In genomic region chr13:51958217-51958547, GRCh38 we compare ENCODE assay signal across 19 cellular contexts. TPM values are rescaled to one million over a fixed set of nuclear protein-coding genes. Genes with fewer than 3 reads are reported as not detected.
A peak's percentile ranks its signal among the peaks of the same experiment; 100 is the strongest.
DNase-seq lines count a peak whose midpoint lies in the region; ATAC-seq and TF ChIP-seq lines count a peak whose summit lies in the region.
"Had no signal": no experiment of that assay in that cellular context is flagged by ENCODE, and none has a peak within 500 bp of the region (broad histone marks: within the 10 kb centered on the region; RNA-seq: fewer than 3 reads in every experiment).

No MANE protein-coding gene starts in this region.

- peak overlapping the region; percentile 32 for H3K27ac Mint-ChIP-seq in activated CD8-positive, alpha-beta T cell treated with anti-CD3 and anti-CD28 coated beads, Interleukin-2, amount 10 ng/mL, durations not matched to agents 7 days and 5 days
- H3K27ac Mint-ChIP-seq in activated CD8-positive, alpha-beta T cell treated with anti-CD3 and anti-CD28 coated beads for 36 hours = no peak overlapping the region
- H3K27ac Mint-ChIP-seq in type B pancreatic cell = peak overlapping the region; percentile 77
- H3K27ac Mint-ChIP-seq in immature natural killer cell = no peak overlapping the region
- H3K27ac Mint-ChIP-seq: activated naive CD8-positive, alpha-beta T cell treated with anti-CD3 and anti-CD28 coated beads, Interleukin-2, amount 50 U/mL, for 24 hours; activated T-helper 2 cell treated with anti-CD3 and anti-CD28 coated beads, Interferon-gamma antibody, Interleukin-2, Interleukin-4, amounts not matched to agents 10 μg/mL and 5 μg/mL and 100 μg/mL, durations not matched to agents 14 hours and 24 hours and 36 hours had no signal

- no peak for DNase-seq in activated CD8-positive, alpha-beta T cell treated with anti-CD3 and anti-CD28 coated beads, Interleukin-2, amount 10 ng/mL, durations not matched to agents 7 days and 5 days
- no peak for DNase-seq in activated CD8-positive, alpha-beta T cell treated with anti-CD3 and anti-CD28 coated beads for 36 hours
- DNase-seq in NCI-H2029 treated with DMSO at 0.1 percent for 48 hours (lab: John Stamatoyannopoulos, UW) = peak; percentile 18
- peak; percentile 82 to 87 for DNase-seq in left colon
- no peak for DNase-seq in type B pancreatic cell (ENCODE audit: extremely low spot score, unreplicated experiment)
- DNase-seq in foreskin keratinocyte = no peak
- DNase-seq in immature natural killer cell = no peak
- DNase-seq in NOMO-1 treated with DMSO at 0.1 percent for 48 hours (lab: John Stamatoyannopoulos, UW; ENCODE audit: unreplicated experiment) = no peak
- DNase-seq: activated CD4-positive, CD25-positive, alpha-beta regulatory T cell treated with anti-CD3 and anti-CD28 coated beads, Interleukin-2, amount 50 U/mL, for 72 hours; activated naive CD8-positive, alpha-beta T cell treated with anti-CD3 and anti-CD28 coated beads, Interleukin-2, amount 50 U/mL, for 24 hours; gastrocnemius medialis; NCI-H1417 treated with DMSO at 0.1 percent for 48 hours; right cardiac atrium; stimulated activated naive CD8-positive, alpha-beta T cell treated with anti-CD3 and anti-CD28 coated beads, Interleukin-15, Interleukin-2, amounts not matched to agents 100 U/mL and 50 U/mL, for 24 hours; upper lobe of left lung had no signal

- no peak for TF ChIP-seq CTCF in activated CD8-positive, alpha-beta T cell treated with anti-CD3 and anti-CD28 coated beads for 36 hours (IDR thresholded peaks at IDR 0.05)
- TF ChIP-seq CTCF in type B pancreatic cell (conservative IDR thresholded peaks at IDR 0.05) (no peak), foreskin keratinocyte (conservative IDR thresholded peaks at IDR 0.05) (no peak)

- CTCF ChIA-PET in activated CD8-positive, alpha-beta T cell treated with anti-CD3 and anti-CD28 coated beads, Interleukin-2, amount 10 ng/mL, durations not matched to agents 7 days and 5 days (lab: Charles Lee) = no interaction called here
- CTCF ChIA-PET in activated CD8-positive, alpha-beta T cell treated with anti-CD3 and anti-CD28 coated beads for 36 hours (lab: Charles Lee) = interaction anchor here (0.9 to 1.0 kb wide), 2 partner anchors 9 to 86 kb away, joined by 3 read pairs; no protein-coding TSS in a partner anchor

- no peaks in the 10 kb centered on the region for H3K27me3 ChIP-seq in foreskin keratinocyte
- H3K27me3 ChIP-seq: breast epithelium, gastrocnemius medialis, SJSA1, upper lobe of left lung had no signal

- no peaks in the 10 kb centered on the region for H3K27me3 Mint-ChIP-seq in activated CD8-positive, alpha-beta T cell treated with anti-CD3 and anti-CD28 coated beads, Interleukin-2, amount 10 ng/mL, durations not matched to agents 7 days and 5 days (ENCODE audit: low read depth)
- no peaks in the 10 kb centered on the region for H3K27me3 Mint-ChIP-seq in activated CD8-positive, alpha-beta T cell treated with anti-CD3 and anti-CD28 coated beads for 36 hours
- H3K27me3 Mint-ChIP-seq in type B pancreatic cell (no peaks in the 10 kb centered on the region), immature natural killer cell (ENCODE audit: low read depth in 3 of 3) (peaks cover 0 to 3% (median 3%) of the 10 kb centered on the region in 3 donors)

- intact Hi-C loops in activated CD8-positive, alpha-beta T cell treated with anti-CD3 and anti-CD28 coated beads for 36 hours (cut with micrococcal nuclease) = no loop called here
- intact Hi-C loops in left colon (cut with DNase I, micrococcal nuclease) = no loop called here

- H3K4me3 Mint-ChIP-seq in activated CD8-positive, alpha-beta T cell treated with anti-CD3 and anti-CD28 coated beads, Interleukin-2, amount 10 ng/mL, durations not matched to agents 7 days and 5 days = no peak overlapping the region
- H3K4me3 Mint-ChIP-seq in activated CD8-positive, alpha-beta T cell treated with anti-CD3 and anti-CD28 coated beads for 36 hours = no peak overlapping the region
- H3K4me3 Mint-ChIP-seq in type B pancreatic cell (peak overlapping the region; percentile 1), immature natural killer cell (no peak overlapping the region)
- H3K4me3 Mint-ChIP-seq: activated naive CD8-positive, alpha-beta T cell treated with anti-CD3 and anti-CD28 coated beads, Interleukin-2, amount 50 U/mL, for 24 hours had no signal

- no peak overlapping the region for H3K27ac ChIP-seq in foreskin keratinocyte
- H3K27ac ChIP-seq: C4-2B, gastrocnemius medialis, SJSA1, upper lobe of left lung had no signal

- H3K9me3 Mint-ChIP-seq in activated CD8-positive, alpha-beta T cell treated with anti-CD3 and anti-CD28 coated beads, Interleukin-2, amount 10 ng/mL, durations not matched to agents 7 days and 5 days (ENCODE audit: insufficient read depth) = no peaks in the 10 kb centered on the region
- H3K9me3 Mint-ChIP-seq in activated CD8-positive, alpha-beta T cell treated with anti-CD3 and anti-CD28 coated beads for 36 hours = no peaks in the 10 kb centered on the region
- H3K9me3 Mint-ChIP-seq in type B pancreatic cell (no peaks in the 10 kb centered on the region), immature natural killer cell (no peaks in the 10 kb centered on the region)
- H3K9me3 Mint-ChIP-seq: activated naive CD8-positive, alpha-beta T cell treated with anti-CD3 and anti-CD28 coated beads, Interleukin-2, amount 50 U/mL, for 24 hours; activated T-helper 2 cell treated with anti-CD3 and anti-CD28 coated beads, Interferon-gamma antibody, Interleukin-2, Interleukin-4, amounts not matched to agents 10 μg/mL and 5 μg/mL and 100 μg/mL, durations not matched to agents 14 hours and 24 hours and 36 hours had no signal

- POLR2A ChIA-PET in activated CD8-positive, alpha-beta T cell treated with anti-CD3 and anti-CD28 coated beads, Interleukin-2, amount 10 ng/mL, durations not matched to agents 7 days and 5 days (lab: Charles Lee) = no interaction called here
- POLR2A ChIA-PET in activated CD8-positive, alpha-beta T cell treated with anti-CD3 and anti-CD28 coated beads for 36 hours (lab: Charles Lee) = no interaction called here

- no peaks in the 10 kb centered on the region for H3K36me3 Mint-ChIP-seq in activated CD8-positive, alpha-beta T cell treated with anti-CD3 and anti-CD28 coated beads, Interleukin-2, amount 10 ng/mL, durations not matched to agents 7 days and 5 days (ENCODE audit: low read depth)
- no peaks in the 10 kb centered on the region for H3K36me3 Mint-ChIP-seq in activated CD8-positive, alpha-beta T cell treated with anti-CD3 and anti-CD28 coated beads for 36 hours (ENCODE audit: low read depth)
- H3K36me3 Mint-ChIP-seq in type B pancreatic cell = peaks cover 7% of the 10 kb centered on the region
- H3K36me3 Mint-ChIP-seq in immature natural killer cell = no peaks in the 10 kb centered on the region

- peaks cover 49% of the 10 kb centered on the region for H3K4me1 Mint-ChIP-seq in activated CD8-positive, alpha-beta T cell treated with anti-CD3 and anti-CD28 coated beads, Interleukin-2, amount 10 ng/mL, durations not matched to agents 7 days and 5 days (ENCODE audit: low read depth)
- H3K4me1 Mint-ChIP-seq in activated CD8-positive, alpha-beta T cell treated with anti-CD3 and anti-CD28 coated beads for 36 hours (ENCODE audit: low read depth) = peaks cover 4% of the 10 kb centered on the region
- peaks cover 8% of the 10 kb centered on the region for H3K4me1 Mint-ChIP-seq in type B pancreatic cell (ENCODE audit: unreplicated experiment)
- peaks cover 0 to 8% of the 10 kb centered on the region in 2 donors for H3K4me1 Mint-ChIP-seq in immature natural killer cell

- ATAC-seq in activated CD8-positive, alpha-beta T cell treated with anti-CD3 and anti-CD28 coated beads, Interleukin-2, amount 10 ng/mL, durations not matched to agents 7 days and 5 days = no peak
- ATAC-seq in activated CD8-positive, alpha-beta T cell treated with anti-CD3 and anti-CD28 coated beads for 36 hours = no peak
- ATAC-seq in left colon (peak; percentile 70), foreskin keratinocyte (no peak)
- ATAC-seq: gastrocnemius medialis, right cardiac atrium had no signal

- H3K4me1 ChIP-seq in foreskin keratinocyte = no peaks in the 10 kb centered on the region
- H3K4me1 ChIP-seq: breast epithelium, SJSA1, upper lobe of left lung had no signal

RNA-seq across cellular contexts. Expression of gene ATP7B, which starts 53.1 kb away (rescaled TPM):
- total RNA-seq in activated CD8-positive, alpha-beta T cell treated with anti-CD3 and anti-CD28 coated beads, Interleukin-2, amount 10 ng/mL, durations not matched to agents 7 days and 5 days = under 1 TPM; 0.29 to 0.37 TPM
- 1 to 10 TPM; 1.1 TPM for total RNA-seq in activated CD8-positive, alpha-beta T cell treated with anti-CD3 and anti-CD28 coated beads for 36 hours
- 10 to 100 TPM; 18.5 to 27.6 TPM for total RNA-seq in left colon
- total RNA-seq in type B pancreatic cell (ENCODE audit: low replicate concordance) = 24.0 and 27.7 TPM in 2 replicates
- 3.4 and 5.3 TPM in 2 replicates for total RNA-seq in foreskin keratinocyte
- polyA plus RNA-seq in foreskin keratinocyte = 1.0 and 1.4 TPM in 2 replicates
- under 1 TPM in 1 of 3 donors, not detected in 2; 0.19 TPM for polyA plus RNA-seq in immature natural killer cell

RNA-seq across cellular contexts. Expression of gene ALG11, which starts 54.0 kb away (rescaled TPM):
- 10 to 100 TPM; 22.9 to 28.3 TPM for total RNA-seq in activated CD8-positive, alpha-beta T cell treated with anti-CD3 and anti-CD28 coated beads, Interleukin-2, amount 10 ng/mL, durations not matched to agents 7 days and 5 days
- total RNA-seq in activated CD8-positive, alpha-beta T cell treated with anti-CD3 and anti-CD28 coated beads for 36 hours = 10 to 100 TPM; 21.0 to 22.6 TPM
- total RNA-seq in left colon = 10 to 100 TPM; 37.2 to 37.7 TPM
- 40.9 and 45.5 TPM in 2 replicates for total RNA-seq in type B pancreatic cell (ENCODE audit: low replicate concordance)
- total RNA-seq in foreskin keratinocyte = 11.9 and 12.3 TPM in 2 replicates
- polyA plus RNA-seq in foreskin keratinocyte = 4.4 and 5.4 TPM in 2 replicates
- 10 to 100 TPM; 15.3 to 39.8 (median 20.1) TPM for polyA plus RNA-seq in immature natural killer cell

Comparison
In these comparisons a context has a peak if more than half of its experiments do, and no peak if none do; other contexts are left out.
1. H3K27ac Mint-ChIP-seq: peak in activated CD8-positive, alpha-beta T cell treated with anti-CD3 and anti-CD28 coated beads, Interleukin-2, amount 10 ng/mL, durations not matched to agents 7 days and 5 days (single experiment) and type B pancreatic cell (single experiment); none in activated CD8-positive, alpha-beta T cell treated with anti-CD3 and anti-CD28 coated beads for 36 hours (single experiment) and immature natural killer cell (0 of 6).
2. DNase-seq: peak in NCI-H2029 treated with DMSO at 0.1 percent for 48 hours (single experiment) and left colon (2 of 2); none in activated CD8-positive, alpha-beta T cell treated with anti-CD3 and anti-CD28 coated beads, Interleukin-2, amount 10 ng/mL, durations not matched to agents 7 days and 5 days (single experiment), activated CD8-positive, alpha-beta T cell treated with anti-CD3 and anti-CD28 coated beads for 36 hours (single experiment), type B pancreatic cell (single experiment), foreskin keratinocyte (0 of 2), immature natural killer cell (0 of 3) and NOMO-1 treated with DMSO at 0.1 percent for 48 hours (single experiment).